In genomic region chr1:65002156-65002507, GRCh38 we compare ENCODE assay signal across 8 cellular contexts.
DNase-seq lines count a peak whose midpoint lies in the region; ATAC-seq, FAIRE-seq and TF ChIP-seq lines count a peak whose summit lies in the region.

No MANE protein-coding gene starts in this region.

- peaks cover 26% of the 10 kb centered on the region; the same call in 1 of the 2 replicates for H3K36me3 ChIP-seq in SK-N-MC (ENCODE audit: insufficient read depth, low read length)

- ATAC-seq in GM21390 (IDR thresholded peaks at IDR 0.05; ENCODE audit: unreplicated experiment) (peak; percentile 1), GM19463 (IDR thresholded peaks at IDR 0.05; ENCODE audit: unreplicated experiment) (no peak), HG03521 (IDR thresholded peaks at IDR 0.05; ENCODE audit: unreplicated experiment) (no peak)

- no peak for DNase-seq in SK-N-MC (ENCODE audit: low read depth, low spot score)
- no peak for DNase-seq in fibroblast of mammary gland (ENCODE audit: low read depth)
- DNase-seq in retinal pigment epithelial cell (ENCODE audit: low read depth) = no peak
- DNase-seq in RCC 7860 (ENCODE audit: low spot score) = no peak
- no peak for DNase-seq in activated gamma-delta T cell (lab: John Stamatoyannopoulos, UW)

- TF ChIP-seq CTCF in fibroblast of mammary gland (conservative IDR thresholded peaks at IDR 0.05; ENCODE audit: control insufficient read depth, insufficient read depth, low read depth, low read length) = no peak
- no peak for TF ChIP-seq CTCF in retinal pigment epithelial cell (conservative IDR thresholded peaks at IDR 0.05; ENCODE audit: low read depth, low read length)

- H3K27ac ChIP-seq in SK-N-MC = no peak overlapping the region

- FAIRE-seq in RCC 7860 (lab: Jason Lieb, UNC) = no peak

- H3K9me3 ChIP-seq in SK-N-MC (ENCODE audit: low read depth, low read length) = peaks cover 8% of the 10 kb centered on the region; the same call in 1 of the 2 replicates

- H3K9ac ChIP-seq in SK-N-MC (ENCODE audit: insufficient read length) = no peak overlapping the region

- H3K4me3 ChIP-seq in SK-N-MC (peak overlapping the region; percentile 63), fibroblast of mammary gland (ENCODE audit: control insufficient read depth, low read depth, low read length) (peak overlapping the region; percentile 61), retinal pigment epithelial cell (ENCODE audit: low read length) (peak overlapping the region; percentile 56)
